29 cellular contexts compared by ENCODE assay signal in the genomic region with DNA sequence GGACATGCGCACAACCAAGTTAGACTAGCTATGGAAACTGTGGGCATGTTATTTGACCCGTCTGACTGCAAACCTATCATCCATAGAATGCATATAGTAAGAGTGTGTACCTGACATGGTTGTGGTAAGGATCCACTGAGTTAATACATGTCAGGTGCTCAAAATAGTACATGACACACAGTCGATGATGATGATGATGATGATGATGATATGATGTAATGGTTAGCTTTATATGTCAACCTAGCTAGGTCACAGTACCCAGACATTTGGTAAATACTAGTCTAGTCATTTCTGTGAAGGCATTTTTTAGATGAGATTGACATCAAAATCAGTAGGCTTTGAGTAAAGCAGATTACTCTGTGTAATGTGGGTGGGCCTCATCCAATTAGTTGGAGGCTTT.
"Had no signal": no experiment of that assay in that cellular context is flagged by ENCODE, and none has a peak within 500 bp of the region (broad histone marks: within the 10 kb centered on the region; RNA-seq: fewer than 3 reads in every experiment).

No MANE protein-coding gene starts in this region.

- H3K27ac ChIP-seq: hepatocyte, left ventricle myocardium inferior, neural progenitor cell, neutrophil, parathyroid adenoma, psoas muscle, right atrium auricular region, skin epidermis, suprapubic skin, thoracic aorta, tibial artery, upper lobe of right lung, uterus had no signal

- H3K79me2 ChIP-seq: hepatocyte, parathyroid adenoma had no signal

- H3K27ac Mint-ChIP-seq: mesothelial cell of epicardium; natural killer cell; neural progenitor cell; stimulated activated naive CD8-positive, alpha-beta T cell treated with anti-CD3 and anti-CD28 coated beads, Interleukin-15, Interleukin-2, amounts not matched to agents 100 ng/mL and 50 ng/mL, for 24 hours had no signal

- H3K4me2 ChIP-seq: hepatocyte, neural progenitor cell had no signal

- H3K4me3 ChIP-seq: hepatocyte, left ventricle myocardium inferior, lung, neural progenitor cell, psoas muscle, right atrium auricular region, skin epidermis, suprapubic skin, thoracic aorta, tibial artery, upper lobe of right lung, uterus had no signal

- H3K27me3 ChIP-seq: neutrophil, right atrium auricular region, suprapubic skin, tibial artery, upper lobe of right lung, uterus had no signal

- ATAC-seq: natural killer cell, psoas muscle, sciatic nerve, upper lobe of right lung had no signal

- H3K4me3 Mint-ChIP-seq: mesothelial cell of epicardium; naive B cell; natural killer cell; nephron progenitor cell; neural progenitor cell; stimulated activated naive CD8-positive, alpha-beta T cell treated with anti-CD3 and anti-CD28 coated beads, Interleukin-15, Interleukin-2, amounts not matched to agents 100 ng/mL and 50 ng/mL, for 24 hours had no signal

- H3K27me3 Mint-ChIP-seq: naive B cell; stimulated activated naive CD8-positive, alpha-beta T cell treated with anti-CD3 and anti-CD28 coated beads, Interleukin-15, Interleukin-2, amounts not matched to agents 100 ng/mL and 50 ng/mL, for 24 hours had no signal

- H3K9me3 Mint-ChIP-seq: natural killer cell; stimulated activated naive CD8-positive, alpha-beta T cell treated with anti-CD3 and anti-CD28 coated beads, Interleukin-15, Interleukin-2, amounts not matched to agents 100 ng/mL and 50 ng/mL, for 24 hours had no signal

- H3K4me1 Mint-ChIP-seq: natural killer cell had no signal

- DNase-seq: islet precursor cell; left ventricle myocardium inferior; mesendoderm; naive B cell; natural killer cell; nephron progenitor cell; occipital lobe; psoas muscle; stimulated activated CD4-positive, alpha-beta T cell treated with anti-CD3 and anti-CD28 coated beads, Interleukin-12 subunit alpha, Interleukin-12 subunit beta, amount 100 ng/mL, for 4 hours; stimulated activated CD4-positive, alpha-beta T cell treated with anti-CD3 and anti-CD28 coated beads, Interleukin-15, amount 100 ng/mL, for 24 hours; stimulated activated CD4-positive, alpha-beta T cell treated with anti-CD3 and anti-CD28 coated beads, Interleukin-2, amount 100 ng/mL, for 24 hours; stimulated activated CD4-positive, alpha-beta T cell treated with anti-CD3 and anti-CD28 coated beads, Interleukin-4, amount 100 ng/mL, for 1 hour; stimulated activated naive CD4-positive, alpha-beta T cell; tibial artery; trophoblast cell; upper lobe of right lung; uterus had no signal

- H3K9ac ChIP-seq: neural progenitor cell, parathyroid adenoma had no signal

- H3K4me1 ChIP-seq: neural progenitor cell, parathyroid adenoma, psoas muscle, suprapubic skin, tibial artery, upper lobe of right lung, uterus had no signal

- H3K36me3 Mint-ChIP-seq: natural killer cell, neural progenitor cell had no signal

- H3K9me3 ChIP-seq: left ventricle myocardium inferior, neutrophil, psoas muscle, right atrium auricular region, suprapubic skin, thoracic aorta, tibial artery, upper lobe of right lung, uterus had no signal

- H2AFZ ChIP-seq: hepatocyte, neural progenitor cell, parathyroid adenoma had no signal

- H3K36me3 ChIP-seq: left ventricle myocardium inferior, neural progenitor cell, neutrophil, right atrium auricular region, suprapubic skin, thoracic aorta, tibial artery, upper lobe of right lung, uterus had no signal
